ENCODE assay signal across 8 cellular contexts in genomic region chr1:179025975-179026812, GRCh38. TPM values are rescaled to one million over a fixed set of nuclear protein-coding genes. Genes with fewer than 3 reads are reported as not detected.
DNase-seq lines count a peak whose midpoint lies in the region; ATAC-seq and TF ChIP-seq lines count a peak whose summit lies in the region.

No MANE protein-coding gene starts in this region.

- ATAC-seq in GM18873 (IDR thresholded peaks at IDR 0.05; ENCODE audit: low FRiP score, unreplicated experiment), result peak; percentile 59
- peak; percentile 55 for ATAC-seq in HG03103 (IDR thresholded peaks at IDR 0.05; ENCODE audit: low read depth, unreplicated experiment)

- H3K4me3 ChIP-seq in AG09309 (ENCODE audit: control insufficient read depth, low read depth, low read length), result peak overlapping the region; percentile 75
- peak overlapping the region; percentile 55 to 97 (median 75) for H3K4me3 ChIP-seq in liver (ENCODE audit: low read depth in 1 of 3, low read length in 3 of 3)

- H3K27ac ChIP-seq in cingulate gyrus (ENCODE audit: low read depth, low read length), result peak overlapping the region; percentile 50
- H3K27ac ChIP-seq in liver (ENCODE audit: low read depth in 1 of 2, low read length in 2 of 2), result peak overlapping the region; percentile 94 to 99

- TF ChIP-seq CTCF in AG09309 (IDR thresholded peaks at IDR 0.05; ENCODE audit: control insufficient read depth, insufficient read depth, low read depth, low read length, missing control alignments) (no peak), liver (IDR thresholded peaks at IDR 0.05; ENCODE audit: low read depth, low read length, missing input control) (no peak)

- TF ChIP-seq RAD21 in liver (IDR thresholded peaks at IDR 0.05), result no peak

- H3K36me3 ChIP-seq in liver (ENCODE audit: control insufficient read depth in 4 of 4, insufficient read depth in 3 of 4, low read depth in 1 of 4, low read length in 3 of 4), result no peaks in the 10 kb centered on the region

- under 1% methylated on average over 110 of the region's 110 CpGs for WGBS in liver

- peaks cover 3 to 37% (median 24%) of the 10 kb centered on the region in 4 donors for H3K4me1 ChIP-seq in liver (ENCODE audit: control insufficient read depth in 4 of 4, insufficient read depth in 4 of 4, low read length in 3 of 4)

- no peaks in the 10 kb centered on the region for H3K9me3 ChIP-seq in liver (ENCODE audit: control insufficient read depth in 4 of 4, low read length in 3 of 4)

- DNase-seq in AG09309 (ENCODE audit: low read depth), result no peak
- DNase-seq in NCI-H226, result peak; percentile 56
- DNase-seq in activated CD4-positive, alpha-beta T cell treated with anti-CD3 and anti-CD28 coated beads for 4 hours, result peak; percentile 69 to 73
- DNase-seq in stimulated activated CD4-positive, alpha-beta T cell treated with anti-CD3 and anti-CD28 coated beads, Interleukin-4, amount 100 ng/mL, for 4 hours, result peak; percentile 65 to 73

- peak overlapping the region; percentile 74 to 93 for H3K9ac ChIP-seq in liver (ENCODE audit: low read depth in 1 of 2, low read length in 2 of 2)

- no peaks in the 10 kb centered on the region for H3K27me3 ChIP-seq in liver (ENCODE audit: control insufficient read depth in 4 of 4, insufficient read depth in 4 of 4, low read length in 3 of 4)

TF ChIP-seq in liver, 16 proteins besides CTCF, POLR2A, EP300 and RAD21:
- TF ChIP-seq NR2F2 (IDR thresholded peaks at IDR 0.05) (no peak), YY1 (IDR thresholded peaks at IDR 0.05) (peak; percentile 0)

RNA-seq across cellular contexts. Expression of gene FAM20B, which starts 0.5 kb away (rescaled TPM):
- 10 to 100 TPM; 19.1 to 39.8 TPM for total RNA-seq in liver
- 1 to 10 TPM; 3.1 to 8.0 TPM for polyA plus RNA-seq in liver

RNA-seq across cellular contexts. Expression of gene TOR3A, which starts 55.7 kb away (rescaled TPM):
- total RNA-seq in liver, result 10 to 100 TPM; 21.1 to 31.0 TPM
- 10 to 100 TPM; 14.3 to 25.9 TPM for polyA plus RNA-seq in liver
